Comparison of ENCODE assay signal across 1 cellular context in the genomic region with DNA sequence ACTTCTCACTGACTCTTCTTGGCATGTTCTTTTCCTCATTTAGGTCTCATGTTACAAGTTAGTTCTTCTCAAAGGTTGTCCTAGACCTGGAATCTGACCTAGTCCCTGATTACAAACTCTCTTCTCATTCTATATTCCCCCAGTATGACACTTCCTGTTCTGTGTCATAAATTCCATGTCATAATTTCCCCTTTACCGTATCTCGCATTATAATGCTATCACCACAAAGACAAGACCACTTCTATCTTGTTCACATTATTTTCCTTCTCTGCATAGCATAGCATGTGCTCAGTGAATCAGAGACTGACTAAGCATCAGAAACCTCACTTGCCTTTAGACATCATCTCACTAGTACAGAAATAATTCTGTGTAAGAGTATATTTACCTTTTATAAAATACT.
TF ChIP-seq lines count a peak whose summit lies in the region.

No MANE protein-coding gene starts in this region.

TF ChIP-seq in SK-N-SH, 30 proteins besides CTCF, POLR2A, EP300 and RAD21:
- TF ChIP-seq, protein P1, sequence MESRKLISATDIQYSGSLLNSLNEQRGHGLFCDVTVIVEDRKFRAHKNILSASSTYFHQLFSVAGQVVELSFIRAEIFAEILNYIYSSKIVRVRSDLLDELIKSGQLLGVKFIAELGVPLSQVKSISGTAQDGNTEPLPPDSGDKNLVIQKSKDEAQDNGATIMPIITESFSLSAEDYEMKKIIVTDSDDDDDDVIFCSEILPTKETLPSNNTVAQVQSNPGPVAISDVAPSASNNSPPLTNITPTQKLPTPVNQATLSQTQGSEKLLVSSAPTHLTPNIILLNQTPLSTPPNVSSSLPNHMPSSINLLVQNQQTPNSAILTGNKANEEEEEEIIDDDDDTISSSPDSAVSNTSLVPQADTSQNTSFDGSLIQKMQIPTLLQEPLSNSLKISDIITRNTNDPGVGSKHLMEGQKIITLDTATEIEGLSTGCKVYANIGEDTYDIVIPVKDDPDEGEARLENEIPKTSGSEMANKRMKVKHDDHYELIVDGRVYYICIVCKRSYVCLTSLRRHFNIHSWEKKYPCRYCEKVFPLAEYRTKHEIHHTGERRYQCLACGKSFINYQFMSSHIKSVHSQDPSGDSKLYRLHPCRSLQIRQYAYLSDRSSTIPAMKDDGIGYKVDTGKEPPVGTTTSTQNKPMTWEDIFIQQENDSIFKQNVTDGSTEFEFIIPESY (IDR thresholded peaks at IDR 0.05; ENCODE audit: borderline replicate concordance, low read depth): no peak
- TF ChIP-seq POLR2AphosphoS5 (IDR thresholded peaks at IDR 0.05; ENCODE audit: low read depth, low read length): no peak
- TF ChIP-seq FOXJ3 (CRISPR knock-in tag; IDR thresholded peaks at IDR 0.05): no peak
- TF ChIP-seq FOSL2 (IDR thresholded peaks at IDR 0.05; ENCODE audit: borderline replicate concordance, low read depth): peak; percentile 64; the same call in 1 of the 2 replicates
- TF ChIP-seq, protein P2, sequence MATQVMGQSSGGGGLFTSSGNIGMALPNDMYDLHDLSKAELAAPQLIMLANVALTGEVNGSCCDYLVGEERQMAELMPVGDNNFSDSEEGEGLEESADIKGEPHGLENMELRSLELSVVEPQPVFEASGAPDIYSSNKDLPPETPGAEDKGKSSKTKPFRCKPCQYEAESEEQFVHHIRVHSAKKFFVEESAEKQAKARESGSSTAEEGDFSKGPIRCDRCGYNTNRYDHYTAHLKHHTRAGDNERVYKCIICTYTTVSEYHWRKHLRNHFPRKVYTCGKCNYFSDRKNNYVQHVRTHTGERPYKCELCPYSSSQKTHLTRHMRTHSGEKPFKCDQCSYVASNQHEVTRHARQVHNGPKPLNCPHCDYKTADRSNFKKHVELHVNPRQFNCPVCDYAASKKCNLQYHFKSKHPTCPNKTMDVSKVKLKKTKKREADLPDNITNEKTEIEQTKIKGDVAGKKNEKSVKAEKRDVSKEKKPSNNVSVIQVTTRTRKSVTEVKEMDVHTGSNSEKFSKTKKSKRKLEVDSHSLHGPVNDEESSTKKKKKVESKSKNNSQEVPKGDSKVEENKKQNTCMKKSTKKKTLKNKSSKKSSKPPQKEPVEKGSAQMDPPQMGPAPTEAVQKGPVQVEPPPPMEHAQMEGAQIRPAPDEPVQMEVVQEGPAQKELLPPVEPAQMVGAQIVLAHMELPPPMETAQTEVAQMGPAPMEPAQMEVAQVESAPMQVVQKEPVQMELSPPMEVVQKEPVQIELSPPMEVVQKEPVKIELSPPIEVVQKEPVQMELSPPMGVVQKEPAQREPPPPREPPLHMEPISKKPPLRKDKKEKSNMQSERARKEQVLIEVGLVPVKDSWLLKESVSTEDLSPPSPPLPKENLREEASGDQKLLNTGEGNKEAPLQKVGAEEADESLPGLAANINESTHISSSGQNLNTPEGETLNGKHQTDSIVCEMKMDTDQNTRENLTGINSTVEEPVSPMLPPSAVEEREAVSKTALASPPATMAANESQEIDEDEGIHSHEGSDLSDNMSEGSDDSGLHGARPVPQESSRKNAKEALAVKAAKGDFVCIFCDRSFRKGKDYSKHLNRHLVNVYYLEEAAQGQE (IDR thresholded peaks at IDR 0.05; ENCODE audit: low read depth, low read length): no peak
- TF ChIP-seq JUND (IDR thresholded peaks at IDR 0.05): peak; percentile 45
- TF ChIP-seq, protein P3, sequence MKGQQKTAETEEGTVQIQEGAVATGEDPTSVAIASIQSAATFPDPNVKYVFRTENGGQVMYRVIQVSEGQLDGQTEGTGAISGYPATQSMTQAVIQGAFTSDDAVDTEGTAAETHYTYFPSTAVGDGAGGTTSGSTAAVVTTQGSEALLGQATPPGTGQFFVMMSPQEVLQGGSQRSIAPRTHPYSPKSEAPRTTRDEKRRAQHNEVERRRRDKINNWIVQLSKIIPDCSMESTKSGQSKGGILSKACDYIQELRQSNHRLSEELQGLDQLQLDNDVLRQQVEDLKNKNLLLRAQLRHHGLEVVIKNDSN (IDR thresholded peaks at IDR 0.05; ENCODE audit: borderline replicate concordance, low read depth): no peak
- TF ChIP-seq FOXM1 (IDR thresholded peaks at IDR 0.05; ENCODE audit: low read depth): no peak
- peak; percentile 36 for TF ChIP-seq TCF12 (IDR thresholded peaks at IDR 0.05)
- 0 out of 2 replicates have a peak, but pooled peaks have one; percentile 35 for TF ChIP-seq ELF1 (IDR thresholded peaks at IDR 0.05)
- TF ChIP-seq, protein P4, sequence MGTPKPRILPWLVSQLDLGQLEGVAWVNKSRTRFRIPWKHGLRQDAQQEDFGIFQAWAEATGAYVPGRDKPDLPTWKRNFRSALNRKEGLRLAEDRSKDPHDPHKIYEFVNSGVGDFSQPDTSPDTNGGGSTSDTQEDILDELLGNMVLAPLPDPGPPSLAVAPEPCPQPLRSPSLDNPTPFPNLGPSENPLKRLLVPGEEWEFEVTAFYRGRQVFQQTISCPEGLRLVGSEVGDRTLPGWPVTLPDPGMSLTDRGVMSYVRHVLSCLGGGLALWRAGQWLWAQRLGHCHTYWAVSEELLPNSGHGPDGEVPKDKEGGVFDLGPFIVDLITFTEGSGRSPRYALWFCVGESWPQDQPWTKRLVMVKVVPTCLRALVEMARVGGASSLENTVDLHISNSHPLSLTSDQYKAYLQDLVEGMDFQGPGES (IDR thresholded peaks at IDR 0.05; ENCODE audit: low read depth, low read length): no peak
- TF ChIP-seq GATA2 (CRISPR knock-in tag; IDR thresholded peaks at IDR 0.05): no peak
- no peak for TF ChIP-seq NFIC (IDR thresholded peaks at IDR 0.05; ENCODE audit: borderline replicate concordance)
- TF ChIP-seq SMC3 (IDR thresholded peaks at IDR 0.05; ENCODE audit: low read depth, low read length): no peak
- TF ChIP-seq, protein P5, sequence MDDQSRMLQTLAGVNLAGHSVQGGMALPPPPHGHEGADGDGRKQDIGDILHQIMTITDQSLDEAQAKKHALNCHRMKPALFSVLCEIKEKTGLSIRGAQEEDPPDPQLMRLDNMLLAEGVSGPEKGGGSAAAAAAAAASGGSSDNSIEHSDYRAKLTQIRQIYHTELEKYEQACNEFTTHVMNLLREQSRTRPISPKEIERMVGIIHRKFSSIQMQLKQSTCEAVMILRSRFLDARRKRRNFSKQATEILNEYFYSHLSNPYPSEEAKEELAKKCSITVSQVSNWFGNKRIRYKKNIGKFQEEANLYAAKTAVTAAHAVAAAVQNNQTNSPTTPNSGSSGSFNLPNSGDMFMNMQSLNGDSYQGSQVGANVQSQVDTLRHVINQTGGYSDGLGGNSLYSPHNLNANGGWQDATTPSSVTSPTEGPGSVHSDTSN (IDR thresholded peaks at IDR 0.05): 0 out of 2 replicates have a peak, but pooled peaks have one; percentile 5
- TF ChIP-seq, protein P6, sequence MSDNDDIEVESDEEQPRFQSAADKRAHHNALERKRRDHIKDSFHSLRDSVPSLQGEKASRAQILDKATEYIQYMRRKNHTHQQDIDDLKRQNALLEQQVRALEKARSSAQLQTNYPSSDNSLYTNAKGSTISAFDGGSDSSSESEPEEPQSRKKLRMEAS (IDR thresholded peaks at IDR 0.05; ENCODE audit: low read depth): 0 out of 2 replicates have a peak, but pooled peaks have one; percentile 35
- no peak for TF ChIP-seq MEF2A (IDR thresholded peaks at IDR 0.05; ENCODE audit: borderline replicate concordance, low read depth)
- TF ChIP-seq GABPA (IDR thresholded peaks at IDR 0.05; ENCODE audit: low read depth): no peak
- TF ChIP-seq MXI1 (IDR thresholded peaks at IDR 0.05; ENCODE audit: low read depth, low read length): no peak
- no peak for TF ChIP-seq YY1 (IDR thresholded peaks at IDR 0.05; ENCODE audit: low read depth)
- no peak for TF ChIP-seq RXRA (IDR thresholded peaks at IDR 0.05; ENCODE audit: borderline replicate concordance, low read depth)
- no peak for TF ChIP-seq EZH2phosphoT487 (IDR thresholded peaks at IDR 0.05; ENCODE audit: borderline replicate concordance, low read depth)
- TF ChIP-seq CHD2 (IDR thresholded peaks at IDR 0.05; ENCODE audit: low read length, partially characterized antibody): no peak
- TF ChIP-seq TAF1 (IDR thresholded peaks at IDR 0.05; ENCODE audit: borderline replicate concordance, low read depth, low read length): no peak
- TF ChIP-seq, protein P7, sequence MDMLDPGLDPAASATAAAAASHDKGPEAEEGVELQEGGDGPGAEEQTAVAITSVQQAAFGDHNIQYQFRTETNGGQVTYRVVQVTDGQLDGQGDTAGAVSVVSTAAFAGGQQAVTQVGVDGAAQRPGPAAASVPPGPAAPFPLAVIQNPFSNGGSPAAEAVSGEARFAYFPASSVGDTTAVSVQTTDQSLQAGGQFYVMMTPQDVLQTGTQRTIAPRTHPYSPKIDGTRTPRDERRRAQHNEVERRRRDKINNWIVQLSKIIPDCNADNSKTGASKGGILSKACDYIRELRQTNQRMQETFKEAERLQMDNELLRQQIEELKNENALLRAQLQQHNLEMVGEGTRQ (IDR thresholded peaks at IDR 0.05; ENCODE audit: borderline replicate concordance, low read depth, low read length): no peak
- no peak for TF ChIP-seq NRF1 (IDR thresholded peaks at IDR 0.05; ENCODE audit: low read depth, low read length)
- no peak for TF ChIP-seq TEAD4 (IDR thresholded peaks at IDR 0.05; ENCODE audit: borderline replicate concordance, insufficient read depth)
- no peak for TF ChIP-seq SIN3A (IDR thresholded peaks at IDR 0.05; ENCODE audit: borderline replicate concordance, low read depth, low read length)
- no peak for TF ChIP-seq RFX5 (IDR thresholded peaks at IDR 0.05; ENCODE audit: low read length)
- TF ChIP-seq RCOR1 (IDR thresholded peaks at IDR 0.05; ENCODE audit: low read length): no peak
TF ChIP-seq in SK-N-SH: peak in this region for 6.
